29 cellular contexts compared by ENCODE assay signal in the genomic region with DNA sequence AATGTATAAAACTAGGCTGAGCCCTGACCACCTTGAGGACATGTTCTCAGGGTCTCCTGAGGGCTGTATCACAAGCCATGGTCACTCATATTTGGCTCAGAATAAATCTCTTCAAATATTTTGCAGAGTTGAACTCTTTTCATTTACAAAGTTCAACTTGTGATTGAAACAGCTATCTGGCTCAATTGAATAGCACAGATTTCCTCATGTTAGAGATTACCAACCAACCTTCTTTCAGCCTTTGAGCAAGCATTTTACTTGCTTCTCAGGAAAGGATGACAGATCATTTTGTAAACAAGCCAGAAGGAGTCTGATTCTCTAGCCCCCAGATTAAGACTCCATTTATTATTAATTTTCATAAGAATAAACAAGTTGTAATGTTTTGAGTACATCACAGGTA.
"Had no signal": no experiment of that assay in that cellular context is flagged by ENCODE, and none has a peak within 500 bp of the region (broad histone marks: within the 10 kb centered on the region; RNA-seq: fewer than 3 reads in every experiment).

No MANE protein-coding gene starts in this region.

- H3K4me3 ChIP-seq: neural progenitor cell, ovary, psoas muscle, skin epidermis, smooth muscle cell, spleen, thoracic aorta, thyroid gland, tibial nerve, upper lobe of left lung, vagina had no signal

- H3K9me3 Mint-ChIP-seq: natural killer cell; nephron; stimulated activated naive CD8-positive, alpha-beta T cell treated with anti-CD3 and anti-CD28 coated beads, Interleukin-15, amount 100 ng/mL, for 72 hours had no signal

- H3K36me3 Mint-ChIP-seq: natural killer cell; neural progenitor cell; stimulated activated memory B cell treated with anti-CD40 and anti-IgM and Interleukin-4, amounts not matched to agents 10 μg/mL and 1 μg/mL and 100 μg/mL, for 72 hours had no signal

- H3K9me3 ChIP-seq: ovary, psoas muscle, spleen, thoracic aorta, thyroid gland, tibial nerve, upper lobe of left lung, vagina had no signal

- ATAC-seq: natural killer cell; psoas muscle; right cardiac atrium; sciatic nerve; stimulated activated memory B cell treated with anti-CD40 and anti-IgM and Interleukin-4, amounts not matched to agents 10 μg/mL and 1 μg/mL and 100 μg/mL, for 72 hours; stimulated activated naive CD8-positive, alpha-beta T cell treated with anti-CD3 and anti-CD28 coated beads, Interleukin-15, amount 100 ng/mL, for 72 hours; stimulated activated naive CD8-positive, alpha-beta T cell treated with anti-CD3 and anti-CD28 coated beads, Interleukin-15, Interleukin-2, amounts not matched to agents 100 U/mL and 50 U/mL, for 24 hours had no signal

- H3K27ac Mint-ChIP-seq: natural killer cell; nephron; neural progenitor cell; progenitor cell of endocrine pancreas; stimulated activated memory B cell treated with anti-CD40 and anti-IgM and Interleukin-4, amounts not matched to agents 10 μg/mL and 1 μg/mL and 100 μg/mL, for 72 hours; stimulated activated naive CD8-positive, alpha-beta T cell treated with anti-CD3 and anti-CD28 coated beads, Interleukin-15, amount 100 ng/mL, for 72 hours had no signal

- DNase-seq: natural killer cell; occipital lobe; ovary; posterior cingulate gyrus; psoas muscle; right cardiac atrium; spleen; stimulated activated CD4-positive, alpha-beta T cell treated with anti-CD3 and anti-CD28 coated beads, Interleukin-12 subunit alpha, Interleukin-12 subunit beta, amount 100 ng/mL, for 4 hours; stimulated activated CD4-positive, alpha-beta T cell treated with anti-CD3 and anti-CD28 coated beads, Interleukin-1b, Interleukin-23, amount 100 ng/mL, for 48 hours; stimulated activated CD4-positive, alpha-beta T cell treated with anti-CD3 and anti-CD28 coated beads, Interleukin-4, amount 100 ng/mL, for 1 hour; stimulated activated CD4-positive, alpha-beta T cell treated with anti-CD3 and anti-CD28 coated beads, Interleukin-4, amount 100 ng/mL, for 4 hours; stimulated activated CD8-positive, alpha-beta memory T cell treated with anti-CD3 and anti-CD28 coated beads, Interleukin-4, amount 100 ng/mL, for 48 hours; stimulated activated naive CD4-positive, alpha-beta T cell; stimulated activated naive CD8-positive, alpha-beta T cell treated with anti-CD3 and anti-CD28 coated beads, Interleukin-15, amount 100 ng/mL, for 72 hours; stimulated activated naive CD8-positive, alpha-beta T cell treated with anti-CD3 and anti-CD28 coated beads, Interleukin-15, Interleukin-2, amounts not matched to agents 100 U/mL and 50 U/mL, for 24 hours; thyroid gland; upper lobe of left lung had no signal

- H3K27ac ChIP-seq: neural progenitor cell, ovary, parathyroid adenoma, psoas muscle, skin epidermis, spleen, thoracic aorta, thyroid gland, tibial nerve, upper lobe of left lung, vagina had no signal

- H3K4me3 Mint-ChIP-seq: natural killer cell; nephron; neural progenitor cell; stimulated activated memory B cell treated with anti-CD40 and anti-IgM and Interleukin-4, amounts not matched to agents 10 μg/mL and 1 μg/mL and 100 μg/mL, for 72 hours; stimulated activated naive CD8-positive, alpha-beta T cell treated with anti-CD3 and anti-CD28 coated beads, Interleukin-15, amount 100 ng/mL, for 72 hours had no signal

- H3K4me1 Mint-ChIP-seq: natural killer cell; nephron; stimulated activated memory B cell treated with anti-CD40 and anti-IgM and Interleukin-4, amounts not matched to agents 10 μg/mL and 1 μg/mL and 100 μg/mL, for 72 hours; stimulated activated naive CD8-positive, alpha-beta T cell treated with anti-CD3 and anti-CD28 coated beads, Interleukin-15, amount 100 ng/mL, for 72 hours had no signal

- H3K4me2 ChIP-seq: neural progenitor cell, smooth muscle cell had no signal

- H3K27me3 Mint-ChIP-seq: progenitor cell of endocrine pancreas; stimulated activated memory B cell treated with anti-CD40 and anti-IgM and Interleukin-4, amounts not matched to agents 10 μg/mL and 1 μg/mL and 100 μg/mL, for 72 hours had no signal

- FAIRE-seq: urothelium cell line had no signal

- H3K4me1 ChIP-seq: neural progenitor cell, parathyroid adenoma, psoas muscle, spleen, thyroid gland, upper lobe of left lung, vagina had no signal
